1 cellular context compared by ENCODE assay signal in genomic region chr3:54116129-54116528, GRCh38. TPM values are rescaled to one million over a fixed set of nuclear protein-coding genes. Genes with fewer than 3 reads are reported as not detected.
"Had no signal": no experiment of that assay in that cellular context is flagged by ENCODE, and none has a peak within 500 bp of the region (broad histone marks: within the 10 kb centered on the region; RNA-seq: fewer than 3 reads in every experiment).

No MANE protein-coding gene starts in this region.

RNA-seq across cellular contexts. Expression of gene CACNA2D3, which starts 6.2 kb away (rescaled TPM):
- total RNA-seq: lung microvascular endothelial cell had no signal
